8 cellular contexts compared by ENCODE assay signal in genomic region chr6:106446287-106446885, GRCh38.
DNase-seq lines count a peak whose midpoint lies in the region; ATAC-seq, FAIRE-seq and TF ChIP-seq lines count a peak whose summit lies in the region.

No MANE protein-coding gene starts in this region.

- DNase-seq in GM13976 (ENCODE audit: low spot score) (peak; percentile 23), SK-N-SH (peak; percentile 12), putamen (ENCODE audit: low spot score) (no peak)
- DNase-seq in stimulated activated naive CD4-positive, alpha-beta T cell treated with Interleukin-2 at 50 U/mL for 16 hours (lab: John Stamatoyannopoulos, UW), result no peak

- H3K9me2 ChIP-seq in SK-N-SH, result no peaks in the 10 kb centered on the region

- TF ChIP-seq CTCF in GM13976 (IDR thresholded peaks at IDR 0.05; ENCODE audit: borderline replicate concordance, control extremely low read depth, extremely low read depth, insufficient read depth, missing control alignments) (peak; percentile 21), SK-N-SH (IDR thresholded peaks at IDR 0.05) (peak; percentile 73)

- FAIRE-seq in A204.1 (lab: Jason Lieb, UNC), result peak; percentile 96

- no peak overlapping the region for H2AFZ ChIP-seq in SK-N-SH (ENCODE audit: low read depth)

- no peaks in the 10 kb centered on the region for H3K79me2 ChIP-seq in SK-N-SH (ENCODE audit: insufficient read depth)

- peaks cover 13% of the 10 kb centered on the region for H3K27me3 ChIP-seq in SK-N-SH (ENCODE audit: insufficient read depth)
- H3K27me3 ChIP-seq in iPS-18a (ENCODE audit: control insufficient read depth, insufficient read depth, low read length), result no peaks in the 10 kb centered on the region

- H3K4me2 ChIP-seq in SK-N-SH, result no peak overlapping the region

- H3K9me3 ChIP-seq in SK-N-SH, result no peaks in the 10 kb centered on the region
- H3K9me3 ChIP-seq in iPS-18a (ENCODE audit: control insufficient read depth, low read depth, low read length), result no peaks in the 10 kb centered on the region

- peak; percentile 63 for TF ChIP-seq RAD21 in SK-N-SH (IDR thresholded peaks at IDR 0.05; ENCODE audit: low read length)

- POLR2A ChIA-PET in SK-N-SH (lab: Yijun Ruan, JAX), result no interaction called here

- no peaks in the 10 kb centered on the region for H3K4me1 ChIP-seq in SK-N-SH (ENCODE audit: control insufficient read depth in 1 of 2, insufficient read depth in 2 of 2, low read depth in 1 of 2, low read length in 1 of 2)
- peaks cover 8% of the 10 kb centered on the region for H3K4me1 ChIP-seq in iPS-18a (ENCODE audit: control insufficient read depth, low read depth, low read length)

- H3K9ac ChIP-seq in SK-N-SH (no peak overlapping the region), iPS-18a (ENCODE audit: low read length) (no peak overlapping the region)

- no peaks in the 10 kb centered on the region for H4K20me1 ChIP-seq in SK-N-SH (ENCODE audit: insufficient read depth)

- CTCF ChIA-PET in SK-N-SH (lab: Yijun Ruan, JAX), result interaction anchor here (0.6 to 6.7 kb wide), 15 partner anchors 16 to 551 kb away, joined by 3 to 64 read pairs (median 6); no protein-coding TSS in a partner anchor

- ATAC-seq in HG02623 (IDR thresholded peaks at IDR 0.05; ENCODE audit: unreplicated experiment) (no peak), GM21723 (IDR thresholded peaks at IDR 0.05; ENCODE audit: unreplicated experiment) (no peak)

- 53% methylated on average over 4 of the region's 4 CpGs for WGBS in SK-N-SH (ENCODE audit: low lambda C conversion rate)

- H3K27ac ChIP-seq in SK-N-SH (ENCODE audit: low read depth in 2 of 2, low read length in 1 of 2) (no peak overlapping the region), iPS-18a (ENCODE audit: low read length) (peak overlapping the region; percentile 49)

- H3K36me3 ChIP-seq in SK-N-SH (replicated peaks in 1 of 2; ENCODE audit: control insufficient read depth in 1 of 2, insufficient read depth in 2 of 2, low read length in 1 of 2) (no peaks in the 10 kb centered on the region), iPS-18a (ENCODE audit: control insufficient read depth, low read depth, low read length) (no peaks in the 10 kb centered on the region)

- in situ Hi-C loops in GM13976 (cut with MboI; ENCODE audit: low sequenced_read_pairs, unreplicated experiment), result loop anchor here (5.0 to 10.0 kb wide), 2 partner anchors 121 to 538 kb away; no protein-coding TSS in a partner anchor

- no peaks in the 10 kb centered on the region for H3F3A ChIP-seq in SK-N-SH (replicated peaks; ENCODE audit: insufficient read depth)

- H3K4me3 ChIP-seq in SK-N-SH (ENCODE audit: low read depth in 2 of 2, low read length in 1 of 2), result no peak overlapping the region
- no peak overlapping the region for H3K4me3 ChIP-seq in iPS-18a (ENCODE audit: low read length)

- no peak for TF ChIP-seq EP300 in SK-N-SH (IDR thresholded peaks at IDR 0.05; ENCODE audit: borderline replicate concordance in 1 of 2, low read depth in 1 of 2, low read length in 1 of 2)

TF ChIP-seq in SK-N-SH, 30 proteins besides CTCF, POLR2A, EP300 and RAD21:
- no peak for TF ChIP-seq TEAD4 (IDR thresholded peaks at IDR 0.05; ENCODE audit: borderline replicate concordance, insufficient read depth)
- TF ChIP-seq FOSL2 (IDR thresholded peaks at IDR 0.05; ENCODE audit: borderline replicate concordance, low read depth), result no peak
- TF ChIP-seq, protein P1, sequence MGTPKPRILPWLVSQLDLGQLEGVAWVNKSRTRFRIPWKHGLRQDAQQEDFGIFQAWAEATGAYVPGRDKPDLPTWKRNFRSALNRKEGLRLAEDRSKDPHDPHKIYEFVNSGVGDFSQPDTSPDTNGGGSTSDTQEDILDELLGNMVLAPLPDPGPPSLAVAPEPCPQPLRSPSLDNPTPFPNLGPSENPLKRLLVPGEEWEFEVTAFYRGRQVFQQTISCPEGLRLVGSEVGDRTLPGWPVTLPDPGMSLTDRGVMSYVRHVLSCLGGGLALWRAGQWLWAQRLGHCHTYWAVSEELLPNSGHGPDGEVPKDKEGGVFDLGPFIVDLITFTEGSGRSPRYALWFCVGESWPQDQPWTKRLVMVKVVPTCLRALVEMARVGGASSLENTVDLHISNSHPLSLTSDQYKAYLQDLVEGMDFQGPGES (IDR thresholded peaks at IDR 0.05; ENCODE audit: low read depth, low read length), result no peak
- no peak for TF ChIP-seq SIN3A (IDR thresholded peaks at IDR 0.05; ENCODE audit: borderline replicate concordance, low read depth, low read length)
- TF ChIP-seq RFX5 (IDR thresholded peaks at IDR 0.05; ENCODE audit: low read length), result no peak
- no peak for TF ChIP-seq RXRA (IDR thresholded peaks at IDR 0.05; ENCODE audit: borderline replicate concordance, low read depth)
- TF ChIP-seq FOXM1 (IDR thresholded peaks at IDR 0.05; ENCODE audit: low read depth), result no peak
- TF ChIP-seq, protein P2, sequence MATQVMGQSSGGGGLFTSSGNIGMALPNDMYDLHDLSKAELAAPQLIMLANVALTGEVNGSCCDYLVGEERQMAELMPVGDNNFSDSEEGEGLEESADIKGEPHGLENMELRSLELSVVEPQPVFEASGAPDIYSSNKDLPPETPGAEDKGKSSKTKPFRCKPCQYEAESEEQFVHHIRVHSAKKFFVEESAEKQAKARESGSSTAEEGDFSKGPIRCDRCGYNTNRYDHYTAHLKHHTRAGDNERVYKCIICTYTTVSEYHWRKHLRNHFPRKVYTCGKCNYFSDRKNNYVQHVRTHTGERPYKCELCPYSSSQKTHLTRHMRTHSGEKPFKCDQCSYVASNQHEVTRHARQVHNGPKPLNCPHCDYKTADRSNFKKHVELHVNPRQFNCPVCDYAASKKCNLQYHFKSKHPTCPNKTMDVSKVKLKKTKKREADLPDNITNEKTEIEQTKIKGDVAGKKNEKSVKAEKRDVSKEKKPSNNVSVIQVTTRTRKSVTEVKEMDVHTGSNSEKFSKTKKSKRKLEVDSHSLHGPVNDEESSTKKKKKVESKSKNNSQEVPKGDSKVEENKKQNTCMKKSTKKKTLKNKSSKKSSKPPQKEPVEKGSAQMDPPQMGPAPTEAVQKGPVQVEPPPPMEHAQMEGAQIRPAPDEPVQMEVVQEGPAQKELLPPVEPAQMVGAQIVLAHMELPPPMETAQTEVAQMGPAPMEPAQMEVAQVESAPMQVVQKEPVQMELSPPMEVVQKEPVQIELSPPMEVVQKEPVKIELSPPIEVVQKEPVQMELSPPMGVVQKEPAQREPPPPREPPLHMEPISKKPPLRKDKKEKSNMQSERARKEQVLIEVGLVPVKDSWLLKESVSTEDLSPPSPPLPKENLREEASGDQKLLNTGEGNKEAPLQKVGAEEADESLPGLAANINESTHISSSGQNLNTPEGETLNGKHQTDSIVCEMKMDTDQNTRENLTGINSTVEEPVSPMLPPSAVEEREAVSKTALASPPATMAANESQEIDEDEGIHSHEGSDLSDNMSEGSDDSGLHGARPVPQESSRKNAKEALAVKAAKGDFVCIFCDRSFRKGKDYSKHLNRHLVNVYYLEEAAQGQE (IDR thresholded peaks at IDR 0.05; ENCODE audit: low read depth, low read length), result no peak
- TF ChIP-seq NFIC (IDR thresholded peaks at IDR 0.05; ENCODE audit: borderline replicate concordance), result no peak

Comparison
In these comparisons a context has a peak if more than half of its experiments do, and no peak if none do; other contexts are left out.
1. DNase-seq: peak in GM13976 (single experiment) and SK-N-SH (single experiment); none in stimulated activated naive CD4-positive, alpha-beta T cell treated with Interleukin-2 at 50 U/mL for 16 hours (single experiment) and putamen (single experiment).